In the genomic region with DNA sequence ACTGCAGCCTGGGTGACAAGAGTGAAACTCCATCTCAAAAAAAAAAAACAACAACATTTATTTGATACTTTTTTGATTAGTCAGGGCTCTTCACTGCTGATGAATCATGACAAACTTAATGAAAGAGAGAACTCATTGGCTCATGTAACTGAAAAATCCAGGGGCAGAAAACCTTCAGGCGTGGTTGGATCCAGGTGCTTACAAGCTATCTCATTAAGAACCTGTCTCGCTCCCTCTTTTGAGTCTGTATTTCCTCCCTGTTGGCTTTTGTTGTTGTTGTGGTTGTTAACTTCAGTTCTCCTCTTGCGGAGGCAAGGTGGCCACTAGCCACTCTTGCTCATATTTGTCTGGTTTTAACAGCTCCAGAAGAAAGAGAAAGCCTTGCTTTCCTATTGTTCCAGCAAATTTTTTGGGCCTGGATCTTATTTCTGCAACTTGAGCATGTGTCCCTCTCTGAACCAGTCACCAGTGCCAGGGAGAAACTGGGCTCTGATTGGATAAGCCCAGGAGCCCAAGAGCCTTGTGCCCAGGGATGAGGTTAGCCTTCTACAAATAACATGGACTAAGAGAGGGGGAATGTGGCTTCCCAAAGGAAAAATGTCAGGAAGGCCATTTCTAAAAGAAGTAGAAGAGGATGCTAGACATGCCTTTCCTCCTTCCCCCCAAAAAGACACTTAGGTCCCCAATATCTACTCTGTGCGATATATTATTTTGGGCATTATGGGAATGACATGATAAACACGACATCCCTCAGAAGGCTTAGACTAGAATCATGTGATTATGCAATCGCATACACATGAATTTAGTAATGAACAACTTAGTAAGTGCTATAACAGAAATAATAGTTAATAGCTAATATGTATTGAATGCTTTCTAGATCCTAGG, we compare ENCODE assay signal across 2 cellular contexts.
TF ChIP-seq lines count a peak whose summit lies in the region.

No MANE protein-coding gene starts in this region.

TF ChIP-seq in GM23338, 12 proteins besides CTCF, POLR2A, EP300 and RAD21 (continues in another document):
- TF ChIP-seq, protein P1, sequence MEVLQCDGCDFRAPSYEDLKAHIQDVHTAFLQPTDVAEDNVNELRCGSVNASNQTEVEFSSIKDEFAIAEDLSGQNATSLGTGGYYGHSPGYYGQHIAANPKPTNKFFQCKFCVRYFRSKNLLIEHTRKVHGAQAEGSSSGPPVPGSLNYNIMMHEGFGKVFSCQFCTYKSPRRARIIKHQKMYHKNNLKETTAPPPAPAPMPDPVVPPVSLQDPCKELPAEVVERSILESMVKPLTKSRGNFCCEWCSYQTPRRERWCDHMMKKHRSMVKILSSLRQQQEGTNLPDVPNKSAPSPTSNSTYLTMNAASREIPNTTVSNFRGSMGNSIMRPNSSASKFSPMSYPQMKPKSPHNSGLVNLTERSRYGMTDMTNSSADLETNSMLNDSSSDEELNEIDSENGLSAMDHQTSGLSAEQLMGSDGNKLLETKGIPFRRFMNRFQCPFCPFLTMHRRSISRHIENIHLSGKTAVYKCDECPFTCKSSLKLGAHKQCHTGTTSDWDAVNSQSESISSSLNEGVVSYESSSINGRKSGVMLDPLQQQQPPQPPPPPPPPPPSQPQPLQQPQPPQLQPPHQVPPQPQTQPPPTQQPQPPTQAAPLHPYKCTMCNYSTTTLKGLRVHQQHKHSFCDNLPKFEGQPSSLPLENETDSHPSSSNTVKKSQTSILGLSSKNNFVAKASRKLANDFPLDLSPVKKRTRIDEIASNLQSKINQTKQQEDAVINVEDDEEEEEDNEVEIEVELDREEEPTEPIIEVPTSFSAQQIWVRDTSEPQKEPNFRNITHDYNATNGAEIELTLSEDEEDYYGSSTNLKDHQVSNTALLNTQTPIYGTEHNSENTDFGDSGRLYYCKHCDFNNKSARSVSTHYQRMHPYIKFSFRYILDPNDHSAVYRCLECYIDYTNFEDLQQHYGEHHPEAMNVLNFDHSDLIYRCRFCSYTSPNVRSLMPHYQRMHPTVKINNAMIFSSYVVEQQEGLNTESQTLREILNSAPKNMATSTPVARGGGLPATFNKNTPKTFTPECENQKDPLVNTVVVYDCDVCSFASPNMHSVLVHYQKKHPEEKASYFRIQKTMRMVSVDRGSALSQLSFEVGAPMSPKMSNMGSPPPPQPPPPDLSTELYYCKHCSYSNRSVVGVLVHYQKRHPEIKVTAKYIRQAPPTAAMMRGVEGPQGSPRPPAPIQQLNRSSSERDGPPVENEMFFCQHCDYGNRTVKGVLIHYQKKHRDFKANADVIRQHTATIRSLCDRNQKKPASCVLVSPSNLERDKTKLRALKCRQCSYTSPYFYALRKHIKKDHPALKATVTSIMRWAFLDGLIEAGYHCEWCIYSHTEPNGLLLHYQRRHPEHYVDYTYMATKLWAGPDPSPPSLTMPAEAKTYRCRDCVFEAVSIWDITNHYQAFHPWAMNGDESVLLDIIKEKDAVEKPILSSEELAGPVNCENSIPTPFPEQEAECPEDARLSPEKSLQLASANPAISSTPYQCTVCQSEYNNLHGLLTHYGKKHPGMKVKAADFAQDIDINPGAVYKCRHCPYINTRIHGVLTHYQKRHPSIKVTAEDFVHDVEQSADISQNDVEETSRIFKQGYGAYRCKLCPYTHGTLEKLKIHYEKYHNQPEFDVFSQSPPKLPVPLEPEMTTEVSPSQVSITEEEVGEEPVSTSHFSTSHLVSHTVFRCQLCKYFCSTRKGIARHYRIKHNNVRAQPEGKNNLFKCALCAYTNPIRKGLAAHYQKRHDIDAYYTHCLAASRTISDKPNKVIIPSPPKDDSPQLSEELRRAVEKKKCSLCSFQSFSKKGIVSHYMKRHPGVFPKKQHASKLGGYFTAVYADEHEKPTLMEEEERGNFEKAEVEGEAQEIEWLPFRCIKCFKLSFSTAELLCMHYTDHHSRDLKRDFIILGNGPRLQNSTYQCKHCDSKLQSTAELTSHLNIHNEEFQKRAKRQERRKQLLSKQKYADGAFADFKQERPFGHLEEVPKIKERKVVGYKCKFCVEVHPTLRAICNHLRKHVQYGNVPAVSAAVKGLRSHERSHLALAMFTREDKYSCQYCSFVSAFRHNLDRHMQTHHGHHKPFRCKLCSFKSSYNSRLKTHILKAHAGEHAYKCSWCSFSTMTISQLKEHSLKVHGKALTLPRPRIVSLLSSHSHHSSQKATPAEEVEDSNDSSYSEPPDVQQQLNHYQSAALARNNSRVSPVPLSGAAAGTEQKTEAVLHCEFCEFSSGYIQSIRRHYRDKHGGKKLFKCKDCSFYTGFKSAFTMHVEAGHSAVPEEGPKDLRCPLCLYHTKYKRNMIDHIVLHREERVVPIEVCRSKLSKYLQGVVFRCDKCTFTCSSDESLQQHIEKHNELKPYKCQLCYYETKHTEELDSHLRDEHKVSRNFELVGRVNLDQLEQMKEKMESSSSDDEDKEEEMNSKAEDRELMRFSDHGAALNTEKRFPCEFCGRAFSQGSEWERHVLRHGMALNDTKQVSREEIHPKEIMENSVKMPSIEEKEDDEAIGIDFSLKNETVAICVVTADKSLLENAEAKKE (CRISPR knock-in tag; IDR thresholded peaks at IDR 0.05), result no peak
- TF ChIP-seq POLR2AphosphoS5 (IDR thresholded peaks at IDR 0.05; ENCODE audit: low read depth) (no peak), STAT1 (IDR thresholded peaks at IDR 0.05; ENCODE audit: unreplicated experiment) (no peak), NANOG (IDR thresholded peaks at IDR 0.05; ENCODE audit: borderline replicate concordance) (no peak), EZH2 (IDR thresholded peaks at IDR 0.05; ENCODE audit: low read depth, unreplicated experiment) (no peak), ZNF114 (CRISPR knock-in tag; IDR thresholded peaks at IDR 0.05) (no peak)
- TF ChIP-seq, protein P2, sequence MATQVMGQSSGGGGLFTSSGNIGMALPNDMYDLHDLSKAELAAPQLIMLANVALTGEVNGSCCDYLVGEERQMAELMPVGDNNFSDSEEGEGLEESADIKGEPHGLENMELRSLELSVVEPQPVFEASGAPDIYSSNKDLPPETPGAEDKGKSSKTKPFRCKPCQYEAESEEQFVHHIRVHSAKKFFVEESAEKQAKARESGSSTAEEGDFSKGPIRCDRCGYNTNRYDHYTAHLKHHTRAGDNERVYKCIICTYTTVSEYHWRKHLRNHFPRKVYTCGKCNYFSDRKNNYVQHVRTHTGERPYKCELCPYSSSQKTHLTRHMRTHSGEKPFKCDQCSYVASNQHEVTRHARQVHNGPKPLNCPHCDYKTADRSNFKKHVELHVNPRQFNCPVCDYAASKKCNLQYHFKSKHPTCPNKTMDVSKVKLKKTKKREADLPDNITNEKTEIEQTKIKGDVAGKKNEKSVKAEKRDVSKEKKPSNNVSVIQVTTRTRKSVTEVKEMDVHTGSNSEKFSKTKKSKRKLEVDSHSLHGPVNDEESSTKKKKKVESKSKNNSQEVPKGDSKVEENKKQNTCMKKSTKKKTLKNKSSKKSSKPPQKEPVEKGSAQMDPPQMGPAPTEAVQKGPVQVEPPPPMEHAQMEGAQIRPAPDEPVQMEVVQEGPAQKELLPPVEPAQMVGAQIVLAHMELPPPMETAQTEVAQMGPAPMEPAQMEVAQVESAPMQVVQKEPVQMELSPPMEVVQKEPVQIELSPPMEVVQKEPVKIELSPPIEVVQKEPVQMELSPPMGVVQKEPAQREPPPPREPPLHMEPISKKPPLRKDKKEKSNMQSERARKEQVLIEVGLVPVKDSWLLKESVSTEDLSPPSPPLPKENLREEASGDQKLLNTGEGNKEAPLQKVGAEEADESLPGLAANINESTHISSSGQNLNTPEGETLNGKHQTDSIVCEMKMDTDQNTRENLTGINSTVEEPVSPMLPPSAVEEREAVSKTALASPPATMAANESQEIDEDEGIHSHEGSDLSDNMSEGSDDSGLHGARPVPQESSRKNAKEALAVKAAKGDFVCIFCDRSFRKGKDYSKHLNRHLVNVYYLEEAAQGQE (IDR thresholded peaks at IDR 0.05; ENCODE audit: unreplicated experiment), result no peak

TF ChIP-seq in HepG2, 621 proteins besides CTCF, POLR2A, EP300 and RAD21:
- TF ChIP-seq, protein P3, sequence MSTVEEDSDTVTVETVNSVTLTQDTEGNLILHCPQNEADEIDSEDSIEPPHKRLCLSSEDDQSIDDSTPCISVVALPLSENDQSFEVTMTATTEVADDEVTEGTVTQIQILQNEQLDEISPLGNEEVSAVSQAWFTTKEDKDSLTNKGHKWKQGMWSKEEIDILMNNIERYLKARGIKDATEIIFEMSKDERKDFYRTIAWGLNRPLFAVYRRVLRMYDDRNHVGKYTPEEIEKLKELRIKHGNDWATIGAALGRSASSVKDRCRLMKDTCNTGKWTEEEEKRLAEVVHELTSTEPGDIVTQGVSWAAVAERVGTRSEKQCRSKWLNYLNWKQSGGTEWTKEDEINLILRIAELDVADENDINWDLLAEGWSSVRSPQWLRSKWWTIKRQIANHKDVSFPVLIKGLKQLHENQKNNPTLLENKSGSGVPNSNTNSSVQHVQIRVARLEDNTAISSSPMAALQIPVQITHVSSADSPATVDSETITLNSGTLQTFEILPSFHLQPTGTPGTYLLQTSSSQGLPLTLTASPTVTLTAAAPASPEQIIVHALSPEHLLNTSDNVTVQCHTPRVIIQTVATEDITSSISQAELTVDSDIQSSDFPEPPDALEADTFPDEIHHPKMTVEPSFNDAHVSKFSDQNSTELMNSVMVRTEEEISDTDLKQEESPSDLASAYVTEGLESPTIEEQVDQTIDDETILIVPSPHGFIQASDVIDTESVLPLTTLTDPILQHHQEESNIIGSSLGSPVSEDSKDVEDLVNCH (CRISPR knock-in tag; IDR thresholded peaks at IDR 0.05), result no peak
- TF ChIP-seq ZNF329 (CRISPR knock-in tag; IDR thresholded peaks at IDR 0.05; ENCODE audit: low read depth) (peak; percentile 98), CEBPG (CRISPR knock-in tag; IDR thresholded peaks at IDR 0.05) (peak; percentile 57; the same call in 1 of the 2 replicates), ELF4 (CRISPR knock-in tag; IDR thresholded peaks at IDR 0.05; ENCODE audit: borderline replicate concordance) (no peak), MYNN (CRISPR knock-in tag; IDR thresholded peaks at IDR 0.05; ENCODE audit: low read depth) (no peak), ZNF253 (CRISPR knock-in tag; IDR thresholded peaks at IDR 0.05; ENCODE audit: borderline replicate concordance) (no peak), ZNF616 (CRISPR knock-in tag; IDR thresholded peaks at IDR 0.05; ENCODE audit: low read depth) (no peak), CEBPB (IDR thresholded peaks at IDR 0.05; ENCODE audit: borderline replicate concordance, low read depth, low read length) (peak; percentile 89), ETV6 (CRISPR knock-in tag; conservative IDR thresholded peaks at IDR 0.05) (no peak), ZNF75D (CRISPR knock-in tag; IDR thresholded peaks at IDR 0.05; ENCODE audit: borderline replicate concordance) (no peak), TAF15 (IDR thresholded peaks at IDR 0.05; ENCODE audit: low read depth, low read length, poor library complexity, severe bottlenecking) (no peak), AGO1 (IDR thresholded peaks at IDR 0.05; ENCODE audit: low read depth, low read length, poor library complexity, severe bottlenecking) (no peak), ZNF34 (CRISPR knock-in tag; IDR thresholded peaks at IDR 0.05; ENCODE audit: borderline replicate concordance) (peak; percentile 43; the same call in 1 of the 2 replicates)
- TF ChIP-seq, protein P4, sequence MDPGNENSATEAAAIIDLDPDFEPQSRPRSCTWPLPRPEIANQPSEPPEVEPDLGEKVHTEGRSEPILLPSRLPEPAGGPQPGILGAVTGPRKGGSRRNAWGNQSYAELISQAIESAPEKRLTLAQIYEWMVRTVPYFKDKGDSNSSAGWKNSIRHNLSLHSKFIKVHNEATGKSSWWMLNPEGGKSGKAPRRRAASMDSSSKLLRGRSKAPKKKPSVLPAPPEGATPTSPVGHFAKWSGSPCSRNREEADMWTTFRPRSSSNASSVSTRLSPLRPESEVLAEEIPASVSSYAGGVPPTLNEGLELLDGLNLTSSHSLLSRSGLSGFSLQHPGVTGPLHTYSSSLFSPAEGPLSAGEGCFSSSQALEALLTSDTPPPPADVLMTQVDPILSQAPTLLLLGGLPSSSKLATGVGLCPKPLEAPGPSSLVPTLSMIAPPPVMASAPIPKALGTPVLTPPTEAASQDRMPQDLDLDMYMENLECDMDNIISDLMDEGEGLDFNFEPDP (CRISPR knock-in tag; conservative IDR thresholded peaks at IDR 0.05), result 0 out of 2 replicates have a peak, but pooled peaks have one; percentile 65
